14 cellular contexts compared by ENCODE assay signal in the genomic region with DNA sequence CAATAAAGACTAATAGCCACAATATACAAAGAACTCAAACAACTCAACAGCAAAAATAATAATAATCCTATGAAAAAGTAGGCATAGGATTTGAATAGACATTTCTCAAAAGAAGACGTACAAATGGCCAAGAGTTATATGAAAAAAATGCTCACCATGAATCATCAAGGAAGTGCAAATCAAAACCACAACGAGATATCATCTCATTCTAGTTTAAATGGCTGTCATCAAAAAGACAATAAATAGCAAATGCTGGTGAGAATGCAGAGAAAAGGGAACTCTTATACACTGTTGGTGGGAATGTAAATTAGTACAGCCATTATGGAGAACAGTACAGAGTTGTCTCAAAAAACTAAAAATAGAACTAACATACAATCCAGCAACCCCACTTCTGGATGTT. TPM values are rescaled to one million over a fixed set of nuclear protein-coding genes. Genes with fewer than 3 reads are reported as not detected.
DNase-seq lines count a peak whose midpoint lies in the region; ATAC-seq, FAIRE-seq and TF ChIP-seq lines count a peak whose summit lies in the region.
"Had no signal": no experiment of that assay in that cellular context is flagged by ENCODE, and none has a peak within 500 bp of the region (broad histone marks: within the 10 kb centered on the region; RNA-seq: fewer than 3 reads in every experiment).

No MANE protein-coding gene starts in this region.

- POLR2A ChIA-PET in WTC11 (lab: Charles Lee), result no interaction called here

- CTCF ChIA-PET in WTC11 (lab: Charles Lee), result no interaction called here

- peak; percentile 46; the same call in 2 of the 3 replicates for ATAC-seq in SK-N-SH treated with all-trans-retinoic acid at 6 μM for 48 hours
- ATAC-seq in WTC11, result no peak
- ATAC-seq: right lobe of liver had no signal

- TF ChIP-seq CTCF in epithelial cell of esophagus (IDR thresholded peaks at IDR 0.05; ENCODE audit: insufficient read depth, low read depth, low read length, missing control alignments) (no peak), WTC11 (IDR thresholded peaks at IDR 0.05) (no peak)

- H4K20me1 ChIP-seq in BLaER1 treated with 17β-estradiol and CSF1 and Interleukin-3, amounts not matched to agents 10 nM and 100 nM, result peaks cover 0 to 43% (median 0%) of the 10 kb centered on the region in 11 experiments; a peak in 4 of 22 replicates

- peaks cover 10% of the 10 kb centered on the region for H3K4me1 Mint-ChIP-seq in WTC11

- H3K4me3 ChIP-seq in BLaER1 treated with 17β-estradiol and CSF1 and Interleukin-3, amounts not matched to agents 10 nM and 100 nM, result no peak overlapping the region
- H3K4me3 ChIP-seq in epithelial cell of esophagus (ENCODE audit: low read length), result no peak overlapping the region
- H3K4me3 ChIP-seq: right lobe of liver, SJSA1, suprapubic skin had no signal

- FAIRE-seq in GM19239 (lab: Jason Lieb, UNC), result peak; percentile 33

- no peak overlapping the region for H3K4me3 Mint-ChIP-seq in WTC11

- no peak overlapping the region for H3K9ac ChIP-seq in BLaER1 treated with 17β-estradiol and CSF1 and Interleukin-3, amounts not matched to agents 10 nM and 100 nM

- peak overlapping the region in 8 of 11 experiments; percentile 1 to 80 (median 35); a peak in 11 of 22 replicates for H3K4me2 ChIP-seq in BLaER1 treated with 17β-estradiol and CSF1 and Interleukin-3, amounts not matched to agents 10 nM and 100 nM

- H3K27me3 Mint-ChIP-seq in WTC11 (ENCODE audit: low read depth), result no peaks in the 10 kb centered on the region

- peaks cover 5 to 23% (median 13%) of the 10 kb centered on the region in 10 experiments; a peak in 14 of 20 replicates for H3K4me1 ChIP-seq in BLaER1 treated with 17β-estradiol and CSF1 and Interleukin-3, amounts not matched to agents 10 nM and 100 nM
- H3K4me1 ChIP-seq: right lobe of liver, suprapubic skin had no signal

- no peak overlapping the region for H3K27ac Mint-ChIP-seq in WTC11

- H3K27ac ChIP-seq in BLaER1 treated with 17β-estradiol and CSF1 and Interleukin-3, amounts not matched to agents 10 nM and 100 nM, result no peak overlapping the region
- H3K27ac ChIP-seq: right lobe of liver, SJSA1, suprapubic skin had no signal

- H3K36me3 Mint-ChIP-seq in WTC11, result no peaks in the 10 kb centered on the region

- H3K9me3 ChIP-seq in BLaER1 treated with 17β-estradiol and CSF1 and Interleukin-3, amounts not matched to agents 10 nM and 100 nM (replicated peaks in 1 of 11), result peaks cover 28 to 71% (median 47%) of the 10 kb centered on the region in 11 experiments
- H3K9me3 ChIP-seq: right lobe of liver, SJSA1 had no signal

- peaks cover 0 to 46% (median 0%) of the 10 kb centered on the region in 11 experiments; a peak in 5 of 22 replicates for H3K27me3 ChIP-seq in BLaER1 treated with 17β-estradiol and CSF1 and Interleukin-3, amounts not matched to agents 10 nM and 100 nM
- H3K27me3 ChIP-seq: right lobe of liver, SJSA1, suprapubic skin had no signal

- DNase-seq in GM19239 (ENCODE audit: insufficient read length, low spot score) (no peak), epithelial cell of esophagus (ENCODE audit: low read depth) (peak; percentile 48), WTC11 (ENCODE audit: low spot score) (no peak), DMS114 treated with DMSO at 0.1 percent for 48 hours (lab: John Stamatoyannopoulos, UW; ENCODE audit: unreplicated experiment) (no peak), NCI-H2196 (lab: John Stamatoyannopoulos, UW; ENCODE audit: unreplicated experiment) (no peak), HK-2 (ENCODE audit: unreplicated experiment) (no peak)
- DNase-seq: activated CD4-positive, alpha-beta T cell treated with anti-CD3 and anti-CD28 coated beads for 4 hours; NCI-H2081; right lobe of liver had no signal

- peaks cover 16% of the 10 kb centered on the region for H3K9me3 Mint-ChIP-seq in WTC11

- peaks cover 0 to 62% (median 0%) of the 10 kb centered on the region in 11 experiments; a peak in 8 of 22 replicates for H3K36me3 ChIP-seq in BLaER1 treated with 17β-estradiol and CSF1 and Interleukin-3, amounts not matched to agents 10 nM and 100 nM
- H3K36me3 ChIP-seq: right lobe of liver, SJSA1, suprapubic skin had no signal

TF ChIP-seq in SK-N-SH treated with all-trans-retinoic acid at 6 μM for 48 hours, 23 proteins besides CTCF, POLR2A, EP300 and RAD21 (continues in another document):
- TF ChIP-seq ESRRG (CRISPR knock-in tag; IDR thresholded peaks at IDR 0.05) (no peak), ZC3H10 (CRISPR knock-in tag; IDR thresholded peaks at IDR 0.05) (no peak), ZNF70 (CRISPR knock-in tag; IDR thresholded peaks at IDR 0.05) (no peak), ZNF8 (CRISPR knock-in tag; IDR thresholded peaks at IDR 0.05) (no peak), BACH2 (CRISPR knock-in tag; IDR thresholded peaks at IDR 0.05; ENCODE audit: borderline replicate concordance) (no peak)
- TF ChIP-seq, protein P1, sequence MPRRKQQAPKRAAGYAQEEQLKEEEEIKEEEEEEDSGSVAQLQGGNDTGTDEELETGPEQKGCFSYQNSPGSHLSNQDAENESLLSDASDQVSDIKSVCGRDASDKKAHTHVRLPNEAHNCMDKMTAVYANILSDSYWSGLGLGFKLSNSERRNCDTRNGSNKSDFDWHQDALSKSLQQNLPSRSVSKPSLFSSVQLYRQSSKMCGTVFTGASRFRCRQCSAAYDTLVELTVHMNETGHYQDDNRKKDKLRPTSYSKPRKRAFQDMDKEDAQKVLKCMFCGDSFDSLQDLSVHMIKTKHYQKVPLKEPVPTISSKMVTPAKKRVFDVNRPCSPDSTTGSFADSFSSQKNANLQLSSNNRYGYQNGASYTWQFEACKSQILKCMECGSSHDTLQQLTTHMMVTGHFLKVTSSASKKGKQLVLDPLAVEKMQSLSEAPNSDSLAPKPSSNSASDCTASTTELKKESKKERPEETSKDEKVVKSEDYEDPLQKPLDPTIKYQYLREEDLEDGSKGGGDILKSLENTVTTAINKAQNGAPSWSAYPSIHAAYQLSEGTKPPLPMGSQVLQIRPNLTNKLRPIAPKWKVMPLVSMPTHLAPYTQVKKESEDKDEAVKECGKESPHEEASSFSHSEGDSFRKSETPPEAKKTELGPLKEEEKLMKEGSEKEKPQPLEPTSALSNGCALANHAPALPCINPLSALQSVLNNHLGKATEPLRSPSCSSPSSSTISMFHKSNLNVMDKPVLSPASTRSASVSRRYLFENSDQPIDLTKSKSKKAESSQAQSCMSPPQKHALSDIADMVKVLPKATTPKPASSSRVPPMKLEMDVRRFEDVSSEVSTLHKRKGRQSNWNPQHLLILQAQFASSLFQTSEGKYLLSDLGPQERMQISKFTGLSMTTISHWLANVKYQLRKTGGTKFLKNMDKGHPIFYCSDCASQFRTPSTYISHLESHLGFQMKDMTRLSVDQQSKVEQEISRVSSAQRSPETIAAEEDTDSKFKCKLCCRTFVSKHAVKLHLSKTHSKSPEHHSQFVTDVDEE (CRISPR knock-in tag; IDR thresholded peaks at IDR 0.05), result no peak

TF ChIP-seq in WTC11, 78 proteins besides CTCF, POLR2A, EP300 and RAD21:
- TF ChIP-seq HMGA2 (CRISPR knock-in tag; IDR thresholded peaks at IDR 0.05) (no peak), KAT7 (CRISPR knock-in tag; IDR thresholded peaks at IDR 0.05; ENCODE audit: borderline replicate concordance) (no peak), ZNF121 (CRISPR knock-in tag; IDR thresholded peaks at IDR 0.05) (no peak), OVOL2 (CRISPR knock-in tag; IDR thresholded peaks at IDR 0.05; ENCODE audit: borderline replicate concordance) (no peak), TEAD4 (CRISPR knock-in tag; IDR thresholded peaks at IDR 0.05) (no peak), CREB1 (CRISPR knock-in tag; IDR thresholded peaks at IDR 0.05) (no peak), TCF7 (CRISPR knock-in tag; IDR thresholded peaks at IDR 0.05; ENCODE audit: low read depth) (no peak), TEAD1 (CRISPR knock-in tag; IDR thresholded peaks at IDR 0.05) (no peak)
- TF ChIP-seq, protein P2, sequence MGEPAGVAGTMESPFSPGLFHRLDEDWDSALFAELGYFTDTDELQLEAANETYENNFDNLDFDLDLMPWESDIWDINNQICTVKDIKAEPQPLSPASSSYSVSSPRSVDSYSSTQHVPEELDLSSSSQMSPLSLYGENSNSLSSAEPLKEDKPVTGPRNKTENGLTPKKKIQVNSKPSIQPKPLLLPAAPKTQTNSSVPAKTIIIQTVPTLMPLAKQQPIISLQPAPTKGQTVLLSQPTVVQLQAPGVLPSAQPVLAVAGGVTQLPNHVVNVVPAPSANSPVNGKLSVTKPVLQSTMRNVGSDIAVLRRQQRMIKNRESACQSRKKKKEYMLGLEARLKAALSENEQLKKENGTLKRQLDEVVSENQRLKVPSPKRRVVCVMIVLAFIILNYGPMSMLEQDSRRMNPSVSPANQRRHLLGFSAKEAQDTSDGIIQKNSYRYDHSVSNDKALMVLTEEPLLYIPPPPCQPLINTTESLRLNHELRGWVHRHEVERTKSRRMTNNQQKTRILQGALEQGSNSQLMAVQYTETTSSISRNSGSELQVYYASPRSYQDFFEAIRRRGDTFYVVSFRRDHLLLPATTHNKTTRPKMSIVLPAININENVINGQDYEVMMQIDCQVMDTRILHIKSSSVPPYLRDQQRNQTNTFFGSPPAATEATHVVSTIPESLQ (CRISPR knock-in tag; IDR thresholded peaks at IDR 0.05), result no peak
- TF ChIP-seq, protein P3, sequence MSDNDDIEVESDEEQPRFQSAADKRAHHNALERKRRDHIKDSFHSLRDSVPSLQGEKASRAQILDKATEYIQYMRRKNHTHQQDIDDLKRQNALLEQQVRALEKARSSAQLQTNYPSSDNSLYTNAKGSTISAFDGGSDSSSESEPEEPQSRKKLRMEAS (CRISPR knock-in tag; IDR thresholded peaks at IDR 0.05), result no peak

RNA-seq across cellular contexts. Expression of a gene that starts 18.8 kb away (rescaled TPM):
- 0.11 to 0.25 TPM (median 0.11 TPM) in 3 replicates for total RNA-seq in WTC11 (2021)

RNA-seq across cellular contexts. Expression of a gene that starts 29.8 kb away (rescaled TPM):
- total RNA-seq in WTC11 (2021), result 13.8 to 17.6 TPM (median 15.7 TPM) in 3 replicates

RNA-seq across cellular contexts. Expression of a gene that starts 33.3 kb away (rescaled TPM):
- 0.28 to 0.34 TPM in 2 of 3 replicates, not detected in the other for total RNA-seq in WTC11 (2021)

RNA-seq across cellular contexts. Expression of a gene that starts 55.1 kb away (rescaled TPM):
- 0.30 TPM in 1 of 3 replicates, not detected in the others for total RNA-seq in WTC11 (2021)
- total RNA-seq: glomerular endothelial cell, SJSA1 had no signal
